In the genomic region with DNA sequence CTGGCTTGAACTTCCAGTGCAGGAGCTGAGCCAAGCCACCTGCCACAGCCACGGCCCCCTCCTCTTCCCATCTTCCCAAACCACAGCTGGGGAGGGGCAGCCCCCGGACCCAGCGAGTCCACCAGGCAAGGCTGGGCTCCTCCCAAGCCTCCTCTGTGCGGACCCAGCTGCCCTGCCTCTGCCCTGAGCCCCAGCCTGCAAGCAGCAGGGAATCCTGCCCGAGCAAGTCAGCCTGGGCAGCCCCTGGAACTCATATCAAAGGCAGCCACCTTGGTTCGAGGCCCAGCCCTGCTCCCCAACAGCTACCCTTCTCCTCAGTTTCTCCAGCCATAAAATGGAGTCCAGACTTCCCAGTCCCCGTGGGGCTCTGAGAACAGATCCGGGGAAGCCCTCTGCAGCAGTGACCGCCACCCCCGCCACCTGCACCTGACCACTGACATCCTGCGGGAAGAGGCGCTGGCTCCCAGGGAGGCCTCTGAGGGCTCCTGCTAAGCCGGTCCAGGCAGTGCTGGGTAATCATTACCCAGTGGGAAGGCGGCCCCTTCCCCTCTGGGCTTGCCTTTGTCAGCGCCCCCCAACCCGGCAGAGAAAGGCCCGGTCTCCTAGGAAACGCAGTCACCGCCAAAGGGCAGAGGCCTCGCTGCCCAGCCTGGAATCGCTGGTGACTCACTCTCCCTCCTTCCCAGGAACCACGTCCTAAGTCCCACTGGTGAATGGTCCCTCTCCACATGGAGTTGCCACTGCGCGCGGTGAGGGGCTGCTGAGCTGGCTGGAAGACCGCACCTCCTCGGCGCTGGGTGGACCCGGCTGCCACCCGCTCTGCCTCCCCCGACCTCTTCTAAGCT, we compare ENCODE assay signal across 1 cellular context.
TF ChIP-seq lines count a peak whose summit lies in the region.

No MANE protein-coding gene starts in this region.

TF ChIP-seq in GM23338, 12 proteins besides CTCF, POLR2A, EP300 and RAD21 (continued from another document):
- no peak for TF ChIP-seq REST (IDR thresholded peaks at IDR 0.05; ENCODE audit: unreplicated experiment)
- no peak for TF ChIP-seq EZH2phosphoT487 (IDR thresholded peaks at IDR 0.05; ENCODE audit: unreplicated experiment)
- TF ChIP-seq CREB1 (CRISPR knock-in tag; IDR thresholded peaks at IDR 0.05; ENCODE audit: low read depth) = no peak
- no peak for TF ChIP-seq POLR2AphosphoS5 (IDR thresholded peaks at IDR 0.05; ENCODE audit: low read depth)
- TF ChIP-seq ZNF114 (CRISPR knock-in tag; IDR thresholded peaks at IDR 0.05) = no peak
- no peak for TF ChIP-seq ZNF331 (CRISPR knock-in tag; IDR thresholded peaks at IDR 0.05; ENCODE audit: low read depth)
- no peak for TF ChIP-seq JUNB (IDR thresholded peaks at IDR 0.05; ENCODE audit: unreplicated experiment)
